ENCODE assay signal across 10 cellular contexts in genomic region chr16:89402962-89403361, GRCh38.
DNase-seq lines count a peak whose midpoint lies in the region; ATAC-seq and TF ChIP-seq lines count a peak whose summit lies in the region.
"Had no signal": no experiment of that assay in that cellular context is flagged by ENCODE, and none has a peak within 500 bp of the region (broad histone marks: within the 10 kb centered on the region; RNA-seq: fewer than 3 reads in every experiment).

No MANE protein-coding gene starts in this region.

- H3K4me3 Mint-ChIP-seq in WTC11 (no peak overlapping the region), endothelial cell (ENCODE audit: unreplicated experiment) (no peak overlapping the region)

- H3K27me3 Mint-ChIP-seq in WTC11 (ENCODE audit: low read depth) (no peaks in the 10 kb centered on the region), endothelial cell (ENCODE audit: unreplicated experiment) (peaks cover 21% of the 10 kb centered on the region)

- H3K4me1 Mint-ChIP-seq in WTC11 (peaks cover 64% of the 10 kb centered on the region), endothelial cell (ENCODE audit: unreplicated experiment) (peaks cover 62% of the 10 kb centered on the region)

- CTCF ChIA-PET in WTC11 (lab: Charles Lee), result interaction anchor here (1.2 to 1.4 kb wide), 2 partner anchors 94 to 109 kb away, joined by 3 to 5 read pairs; no protein-coding TSS in a partner anchor

- H3K9me3 Mint-ChIP-seq in WTC11 (no peaks in the 10 kb centered on the region), endothelial cell (ENCODE audit: unreplicated experiment) (no peaks in the 10 kb centered on the region)

- TF ChIP-seq CTCF in WTC11 (IDR thresholded peaks at IDR 0.05) (no peak), endothelial cell (IDR thresholded peaks at IDR 0.05; ENCODE audit: unreplicated experiment) (no peak)

- H3K36me3 Mint-ChIP-seq in WTC11, result no peaks in the 10 kb centered on the region
- peaks cover 10% of the 10 kb centered on the region for H3K36me3 Mint-ChIP-seq in endothelial cell (ENCODE audit: low read depth, unreplicated experiment)

- H3K27ac Mint-ChIP-seq in WTC11 (peak overlapping the region; percentile 80), endothelial cell (ENCODE audit: unreplicated experiment) (peak overlapping the region; percentile 36)

- no peak; the same call in 1 of the 2 replicates for ATAC-seq in WTC11
- no peak for ATAC-seq in GM18867 (IDR thresholded peaks at IDR 0.05; ENCODE audit: unreplicated experiment)

- POLR2A ChIA-PET in WTC11 (lab: Charles Lee), result interaction anchor here (0.6 kb wide), 1 partner anchor 22 kb away, joined by 3 read pairs; no protein-coding TSS in a partner anchor

- DNase-seq in activated T-cell treated with anti-CD3 and anti-CD28 coated beads, Interleukin-2, amount 50 U/mL, for 1 hour, result peak; percentile 49
- DNase-seq in activated T-cell treated with anti-CD3 and anti-CD28 coated beads for 4 hours, result no peak
- DNase-seq in WTC11 (ENCODE audit: low spot score), result no peak
- DNase-seq in endothelial cell (ENCODE audit: low spot score), result no peak
- peak; percentile 4 for DNase-seq in stimulated activated CD8-positive, alpha-beta memory T cell treated with anti-CD3 and anti-CD28 coated beads, Interleukin-4, amount 100 ng/mL, for 24 hours (ENCODE audit: low read depth)
- no peak for DNase-seq in NCI-H510A (lab: John Stamatoyannopoulos, UW)
- DNase-seq in CD1c-positive myeloid dendritic cell (ENCODE audit: extremely low spot score), result no peak
- DNase-seq: GDM1, NCI-H187 had no signal

TF ChIP-seq in WTC11, 78 proteins besides CTCF, POLR2A, EP300 and RAD21:
- TF ChIP-seq ZNF138 (CRISPR knock-in tag; conservative IDR thresholded peaks at IDR 0.05) (0 out of 2 replicates have a peak, but pooled peaks have one; percentile 46), ZNF671 (CRISPR knock-in tag; IDR thresholded peaks at IDR 0.05) (no peak)

Comparison
In these comparisons a context has a peak if more than half of its experiments do, and no peak if none do; other contexts are left out.
1. DNase-seq: peak in activated T-cell treated with anti-CD3 and anti-CD28 coated beads, Interleukin-2, amount 50 U/mL, for 1 hour (single experiment) and stimulated activated CD8-positive, alpha-beta memory T cell treated with anti-CD3 and anti-CD28 coated beads, Interleukin-4, amount 100 ng/mL, for 24 hours (single experiment); none in activated T-cell treated with anti-CD3 and anti-CD28 coated beads for 4 hours (single experiment), WTC11 (single experiment), endothelial cell (single experiment), NCI-H510A (single experiment) and CD1c-positive myeloid dendritic cell (single experiment).